20 cellular contexts compared by ENCODE assay signal in the genomic region with DNA sequence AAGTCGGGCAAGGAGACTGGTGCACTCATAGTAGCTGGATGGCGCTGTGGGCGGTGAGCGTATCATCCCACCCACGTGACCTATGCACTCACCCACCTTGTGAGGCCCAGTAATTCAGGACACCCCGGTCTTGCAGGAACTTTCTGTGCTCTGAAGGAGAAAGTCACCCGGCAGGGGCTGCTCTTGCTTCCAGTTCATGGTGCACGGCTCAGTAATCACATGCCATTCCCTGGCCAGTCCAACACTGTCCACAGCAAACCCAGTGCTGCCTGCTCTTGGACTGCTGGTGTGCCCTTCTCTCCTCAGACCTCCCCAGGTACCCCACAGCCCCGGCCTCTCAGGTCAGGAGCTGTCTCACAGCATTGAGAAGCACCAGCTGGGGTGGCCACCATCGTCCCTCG. TPM values are rescaled to one million over a fixed set of nuclear protein-coding genes. Genes with fewer than 3 reads are reported as not detected.
DNase-seq lines count a peak whose midpoint lies in the region; TF ChIP-seq lines count a peak whose summit lies in the region.
"Had no signal": no experiment of that assay in that cellular context is flagged by ENCODE, and none has a peak within 500 bp of the region (broad histone marks: within the 10 kb centered on the region; RNA-seq: fewer than 3 reads in every experiment).

No MANE protein-coding gene starts in this region.

- no peak for DNase-seq in T-helper 1 cell
- DNase-seq in CD8-positive, alpha-beta memory T cell = no peak
- peak; percentile 22 for DNase-seq in choroid plexus epithelial cell (ENCODE audit: low read depth)
- DNase-seq in NCI-H524 treated with DMSO at 0.1 percent for 48 hours (lab: John Stamatoyannopoulos, UW) = no peak
- DNase-seq in inferior parietal cortex (ENCODE audit: extremely low spot score) = no peak
- DNase-seq in T-helper 9 cell = no peak
- DNase-seq: activated gamma-delta T cell, COR-L47, cortex of kidney, erythroblast, glutamatergic neuron, midbrain, NCI-H187 treated with DMSO at 0.1 percent for 48 hours, NCI-H446 treated with DMSO at 0.1 percent for 48 hours, SJCRH30, upper lobe of left lung had no signal

- POLR2A ChIA-PET in CD8-positive, alpha-beta memory T cell (lab: Charles Lee) = no interaction called here

- H3K27ac Mint-ChIP-seq in T-helper 1 cell treated with Interleukin-12 subunit alpha and Interleukin-12 subunit beta and Interleukin-4 antibody, amounts not matched to agents 30 μg/mL and 1 μg/mL, for 36 hours = peak overlapping the region; percentile 72
- H3K27ac Mint-ChIP-seq in CD8-positive, alpha-beta memory T cell = peak overlapping the region; percentile 79 to 99 (median 91)
- H3K27ac Mint-ChIP-seq in nephron = peak overlapping the region in 2 of 3 experiments; percentile 46 to 74

- TF ChIP-seq CTCF in choroid plexus epithelial cell (conservative IDR thresholded peaks at IDR 0.05; ENCODE audit: low read depth, low read length) (peak; percentile 14), nephron (IDR thresholded peaks at IDR 0.05; ENCODE audit: unreplicated experiment in 3 of 3) (peak in 2 of 3 experiments; percentile 9 to 20)

- no peaks in the 10 kb centered on the region for H3K27me3 ChIP-seq in CD8-positive, alpha-beta memory T cell (ENCODE audit: insufficient read depth, low read length, poor library complexity, severe bottlenecking)
- H3K27me3 ChIP-seq: upper lobe of left lung had no signal

- CTCF ChIA-PET in CD8-positive, alpha-beta memory T cell (lab: Charles Lee) = interaction anchor here (0.7 to 2.7 kb wide), 7 partner anchors 11 to 164 kb away, joined by 3 to 12 read pairs (median 3); partner anchors contain the start of gene RHBDF2

- H3K4me3 Mint-ChIP-seq in T-helper 1 cell treated with Interleukin-12 subunit alpha and Interleukin-12 subunit beta and Interleukin-4 antibody, amounts not matched to agents 30 μg/mL and 1 μg/mL, for 36 hours = peak overlapping the region; percentile 7
- H3K4me3 Mint-ChIP-seq in CD8-positive, alpha-beta memory T cell = peak overlapping the region in 1 of 7 donors; percentile 29
- H3K4me3 Mint-ChIP-seq in nephron = no peak overlapping the region

- no peaks in the 10 kb centered on the region for H3K36me3 ChIP-seq in CD8-positive, alpha-beta memory T cell (ENCODE audit: insufficient read depth, low read length)
- H3K36me3 ChIP-seq: SJCRH30, upper lobe of left lung had no signal

- no peaks in the 10 kb centered on the region for H3K27me3 Mint-ChIP-seq in T-helper 1 cell treated with Interleukin-12 subunit alpha and Interleukin-12 subunit beta and Interleukin-4 antibody, amounts not matched to agents 30 μg/mL and 1 μg/mL, for 36 hours (ENCODE audit: low read depth)
- H3K27me3 Mint-ChIP-seq in CD8-positive, alpha-beta memory T cell = peaks cover 0 to 7% of the 10 kb centered on the region in 2 donors
- H3K27me3 Mint-ChIP-seq in nephron (ENCODE audit: low read depth) = peaks cover 15% of the 10 kb centered on the region

- peaks cover 44% of the 10 kb centered on the region for H3K4me1 ChIP-seq in CD8-positive, alpha-beta memory T cell (ENCODE audit: insufficient read depth, low read length)
- H3K4me1 ChIP-seq: SJCRH30 had no signal

- H3K36me3 Mint-ChIP-seq in T-helper 1 cell treated with Interleukin-12 subunit alpha and Interleukin-12 subunit beta and Interleukin-4 antibody, amounts not matched to agents 30 μg/mL and 1 μg/mL, for 36 hours (ENCODE audit: low read depth) = no peaks in the 10 kb centered on the region
- H3K36me3 Mint-ChIP-seq in CD8-positive, alpha-beta memory T cell = no peaks in the 10 kb centered on the region
- H3K36me3 Mint-ChIP-seq in nephron (ENCODE audit: low read depth) = no peaks in the 10 kb centered on the region

- H3K9me3 ChIP-seq in CD8-positive, alpha-beta memory T cell (ENCODE audit: low read length) = no peaks in the 10 kb centered on the region
- H3K9me3 ChIP-seq: SJCRH30, upper lobe of left lung had no signal

- H3K9me3 Mint-ChIP-seq in T-helper 1 cell treated with Interleukin-12 subunit alpha and Interleukin-12 subunit beta and Interleukin-4 antibody, amounts not matched to agents 30 μg/mL and 1 μg/mL, for 36 hours = no peaks in the 10 kb centered on the region
- H3K9me3 Mint-ChIP-seq in CD8-positive, alpha-beta memory T cell = no peaks in the 10 kb centered on the region
- no peaks in the 10 kb centered on the region for H3K9me3 Mint-ChIP-seq in nephron

- H3K4me1 Mint-ChIP-seq in T-helper 1 cell treated with Interleukin-12 subunit alpha and Interleukin-12 subunit beta and Interleukin-4 antibody, amounts not matched to agents 30 μg/mL and 1 μg/mL, for 36 hours (ENCODE audit: low read depth) = peaks cover 47% of the 10 kb centered on the region
- H3K4me1 Mint-ChIP-seq in CD8-positive, alpha-beta memory T cell = peaks cover 39 to 66% (median 50%) of the 10 kb centered on the region in 3 donors
- peaks cover 50% of the 10 kb centered on the region for H3K4me1 Mint-ChIP-seq in nephron

- no peak overlapping the region for H3K27ac ChIP-seq in CD8-positive, alpha-beta memory T cell (ENCODE audit: low read depth, low read length)
- H3K27ac ChIP-seq: SJCRH30, upper lobe of left lung had no signal

- H3K4me3 ChIP-seq in CD8-positive, alpha-beta memory T cell (ENCODE audit: low read length) = no peak overlapping the region
- no peak overlapping the region for H3K4me3 ChIP-seq in choroid plexus epithelial cell (ENCODE audit: low read depth, low read length)
- H3K4me3 ChIP-seq: SJCRH30, upper lobe of left lung had no signal

RNA-seq across cellular contexts. Expression of gene RHBDF2, which starts 16.4 kb away (rescaled TPM):
- 10 to 100 TPM; 38.2 to 42.5 TPM for total RNA-seq in CD8-positive, alpha-beta memory T cell
- polyA plus RNA-seq in CD8-positive, alpha-beta memory T cell = 38.4 TPM

RNA-seq across cellular contexts. Expression of gene CYGB, which starts 19.9 kb away (rescaled TPM):
- total RNA-seq in CD8-positive, alpha-beta memory T cell = not detected
- polyA plus RNA-seq in CD8-positive, alpha-beta memory T cell = 0.23 TPM
- total RNA-seq: SJCRH30 had no signal

RNA-seq across cellular contexts. Expression of gene PRCD, which starts 22.2 kb away (rescaled TPM):
- total RNA-seq in CD8-positive, alpha-beta memory T cell = under 1 TPM; 0.38 to 0.53 TPM
- 1.2 TPM for polyA plus RNA-seq in CD8-positive, alpha-beta memory T cell
- total RNA-seq: A172 had no signal

RNA-seq across cellular contexts. Expression of gene AANAT, which starts 50.2 kb away (rescaled TPM):
- total RNA-seq in CD8-positive, alpha-beta memory T cell = not detected
- polyA plus RNA-seq in CD8-positive, alpha-beta memory T cell = not detected
- total RNA-seq: A172, osteocyte, upper lobe of left lung had no signal
